In the genomic region with DNA sequence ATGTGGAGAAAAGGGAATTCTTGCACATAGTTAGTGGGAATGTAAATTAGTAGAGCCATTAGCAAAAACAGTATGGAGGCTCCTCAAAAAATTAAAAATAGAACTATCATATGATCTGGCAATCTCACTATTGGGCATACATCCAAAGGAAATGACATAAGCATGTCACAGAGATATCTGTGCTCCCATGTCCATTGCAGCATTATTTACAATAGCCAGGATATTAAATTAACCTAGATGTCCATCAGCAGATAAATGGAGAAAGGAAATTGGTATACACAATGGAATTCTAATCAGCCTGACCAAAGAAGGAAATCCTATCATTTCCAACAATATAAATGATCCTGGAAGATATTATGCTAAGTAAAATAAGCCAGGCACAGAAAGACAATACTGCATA, we compare ENCODE assay signal across 38 cellular contexts. TPM values are rescaled to one million over a fixed set of nuclear protein-coding genes. Genes with fewer than 3 reads are reported as not detected.
DNase-seq lines count a peak whose midpoint lies in the region; ATAC-seq and TF ChIP-seq lines count a peak whose summit lies in the region.
"Had no signal": no experiment of that assay in that cellular context is flagged by ENCODE, and none has a peak within 500 bp of the region (broad histone marks: within the 10 kb centered on the region; RNA-seq: fewer than 3 reads in every experiment).

No MANE protein-coding gene starts in this region.

- H3K27me3 Mint-ChIP-seq in CD14-positive monocyte (ENCODE audit: low read depth in 3 of 3), result no peaks in the 10 kb centered on the region
- H3K27me3 Mint-ChIP-seq: effector memory CD8-positive, alpha-beta T cell; stimulated activated memory B cell treated with anti-CD40 and anti-IgM and Interleukin-4, amounts not matched to agents 10 μg/mL and 1 μg/mL and 100 μg/mL, for 72 hours had no signal

- peak overlapping the region; percentile 5 to 92 (median 76) for H3K27ac Mint-ChIP-seq in CD14-positive monocyte
- H3K27ac Mint-ChIP-seq: activated T-cell treated with anti-CD3 and anti-CD28 coated beads, Interleukin-2, amount 50 U/mL, for 72 hours; HFFc6; natural killer cell; stimulated activated memory B cell treated with anti-CD40 and anti-IgM and Interleukin-4, amounts not matched to agents 10 μg/mL and 1 μg/mL and 100 μg/mL, for 72 hours had no signal

- H3K4me2 ChIP-seq in PC-9, result peak overlapping the region; percentile 63

- H3K27me3 ChIP-seq in PC-9 (ENCODE audit: insufficient read depth, low read depth), result no peaks in the 10 kb centered on the region
- H3K27me3 ChIP-seq: ascending aorta, cardiac muscle cell, colonic mucosa, foreskin keratinocyte had no signal

- CTCF ChIA-PET in PC-9 (lab: Charles Lee), result interaction anchor here (0.6 kb wide), 1 partner anchor 102 kb away, joined by 8 read pairs; no protein-coding TSS in a partner anchor

- H3K4me1 ChIP-seq in PC-9 (replicated peaks; ENCODE audit: insufficient read depth), result peaks cover 35% of the 10 kb centered on the region
- H3K4me1 ChIP-seq: ascending aorta, colonic mucosa, foreskin keratinocyte, SJSA1 had no signal

- peaks cover 21 to 44% of the 10 kb centered on the region in 2 donors for H3K36me3 Mint-ChIP-seq in CD14-positive monocyte
- H3K36me3 Mint-ChIP-seq: natural killer cell; stimulated activated memory B cell treated with anti-CD40 and anti-IgM and Interleukin-4, amounts not matched to agents 10 μg/mL and 1 μg/mL and 100 μg/mL, for 72 hours had no signal

- H3K79me2 ChIP-seq in PC-9 (ENCODE audit: low read depth), result peaks cover 11% of the 10 kb centered on the region

- H3F3A ChIP-seq in PC-9 (ENCODE audit: insufficient read depth, low read depth), result peaks cover 17% of the 10 kb centered on the region; the same call in 1 of the 2 replicates

- peaks cover 0 to 3% (median 0%) of the 10 kb centered on the region in 7 donors for H3K9me3 Mint-ChIP-seq in CD14-positive monocyte
- H3K9me3 Mint-ChIP-seq: natural killer cell had no signal

- H3K9me2 ChIP-seq in PC-9 (ENCODE audit: insufficient read depth), result no peaks in the 10 kb centered on the region

- H4K20me1 ChIP-seq in PC-9 (ENCODE audit: insufficient read depth), result no peaks in the 10 kb centered on the region

- TF ChIP-seq CTCF in CD14-positive monocyte (IDR thresholded peaks at IDR 0.05) (no peak), PC-9 (conservative IDR thresholded peaks at IDR 0.05) (no peak)

- peak overlapping the region; percentile 42; the same call in 1 of the 2 replicates for H3K4me3 ChIP-seq in PC-9
- H3K4me3 ChIP-seq: ascending aorta, cardiac muscle cell, colonic mucosa, SJSA1 had no signal

- H3K27ac ChIP-seq in PC-9, result peak overlapping the region; percentile 1; the same call in 1 of the 2 replicates
- H3K27ac ChIP-seq: ascending aorta, cardiac muscle cell, colonic mucosa, foreskin keratinocyte, RWPE1, SJSA1 had no signal

- H3K4me1 Mint-ChIP-seq in CD14-positive monocyte, result peaks cover 79% of the 10 kb centered on the region

- no peak for ATAC-seq in HG02588 (IDR thresholded peaks at IDR 0.05; ENCODE audit: unreplicated experiment)
- ATAC-seq: activated CD4-positive, CD25-positive, alpha-beta regulatory T cell treated with anti-CD3 and anti-CD28 coated beads, Interleukin-2, amount 50 U/mL, for 24 hours; activated T-cell treated with anti-CD3 and anti-CD28 coated beads, Interleukin-2, amount 50 U/mL, for 72 hours; effector memory CD8-positive, alpha-beta T cell; foreskin keratinocyte; natural killer cell; stimulated activated memory B cell treated with anti-CD40 and anti-IgM and Interleukin-4, amounts not matched to agents 10 μg/mL and 1 μg/mL and 100 μg/mL, for 72 hours had no signal

- peak overlapping the region; percentile 45 to 96 for H3K4me3 Mint-ChIP-seq in CD14-positive monocyte
- H3K4me3 Mint-ChIP-seq: activated T-cell treated with anti-CD3 and anti-CD28 coated beads, Interleukin-2, amount 50 U/mL, for 72 hours; effector memory CD8-positive, alpha-beta T cell; HFFc6; natural killer cell; stimulated activated memory B cell treated with anti-CD40 and anti-IgM and Interleukin-4, amounts not matched to agents 10 μg/mL and 1 μg/mL and 100 μg/mL, for 72 hours had no signal

- peaks cover 14% of the 10 kb centered on the region for H3K9me3 ChIP-seq in PC-9 (ENCODE audit: insufficient read depth, low read depth)
- H3K9me3 ChIP-seq: colonic mucosa, SJSA1 had no signal

- H2AFZ ChIP-seq in PC-9, result no peak overlapping the region

- intact Hi-C loops in CD14-positive monocyte (cut with micrococcal nuclease) (no loop called here), PC-9 (cut with micrococcal nuclease; ENCODE audit: unreplicated experiment) (no loop called here)

- peaks cover 13% of the 10 kb centered on the region; the same call in 1 of the 2 replicates for H3K36me3 ChIP-seq in PC-9 (ENCODE audit: low read depth)
- H3K36me3 ChIP-seq: ascending aorta, cardiac muscle cell, colonic mucosa, SJSA1 had no signal

- no TSS peak for BruUV-seq in PC-9 (replicated peaks; lab: Mats Ljungman, UMichigan)

- DNase-seq in CD14-positive monocyte (ENCODE audit: low spot score) (no peak), PC-9 (no peak), dermis blood vessel endothelial cell (peak; percentile 96), medulla oblongata (ENCODE audit: extremely low spot score) (peak; percentile 0), HuH-7 (ENCODE audit: low spot score) (no peak), cortex of kidney (lab: John Stamatoyannopoulos, UW) (no peak), HCEC 1CT (no peak)
- DNase-seq: activated CD4-positive, alpha-beta T cell treated with anti-CD3 and anti-CD28 coated beads, Interleukin-2, amount 50 U/mL, for 4 hours; activated T-cell treated with anti-CD3 and anti-CD28 coated beads, Interleukin-2, amount 50 U/mL, for 72 hours; colonic mucosa; DMS153; effector memory CD8-positive, alpha-beta T cell; erythroblast; foreskin keratinocyte; GOT3; HFFc6; kidney; MM.1S; natural killer cell; NCI-H1417 treated with DMSO at 0.1 percent for 48 hours; NCI-H2081 treated with DMSO at 0.1 percent for 48 hours; NCI-H226; NCI-H526 treated with DMSO at 0.1 percent for 48 hours; NK-92 treated with Interleukin-12 subunit alpha and Interleukin-12 subunit beta, amount 100 ng/mL, for 24 hours; occipital lobe; T-helper 1 cell had no signal

- POLR2A ChIA-PET in PC-9 (lab: Charles Lee; ENCODE audit: unreplicated experiment), result no interaction called here

RNA-seq across cellular contexts. Expression of a gene that starts 2.8 kb away (rescaled TPM):
- 100 to 1,000 TPM; 137 to 437 TPM for polyA plus RNA-seq in CD14-positive monocyte
- total RNA-seq in PC-9 (2021), result 4.1 and 7.6 TPM in 2 replicates
- total RNA-seq in dermis blood vessel endothelial cell, result 0.17 and 4.0 TPM in 2 replicates
- total RNA-seq: cardiac muscle cell, HFFc6, SJSA1 had no signal
- polyA plus RNA-seq: cardiac muscle cell had no signal

RNA-seq across cellular contexts. Expression of a gene that starts 40.5 kb away (rescaled TPM):
- under 1 TPM; 0.51 to 0.52 TPM for polyA plus RNA-seq in CD14-positive monocyte
- total RNA-seq in PC-9 (2021) (2.1 TPM in 2 replicates), dermis blood vessel endothelial cell (not detected in 2 replicates)
- total RNA-seq: ascending aorta, cardiac muscle cell, foreskin keratinocyte, G401, HFFc6, occipital lobe, SJSA1, subcutaneous adipose tissue had no signal
- polyA plus RNA-seq: BJ, cardiac muscle cell, foreskin keratinocyte had no signal

RNA-seq across cellular contexts. Expression of a gene that starts 59.5 kb away (rescaled TPM):
- 10 to 100 TPM; 12.0 to 13.0 TPM for polyA plus RNA-seq in CD14-positive monocyte
- total RNA-seq in PC-9 (2021), result 0.37 and 0.53 TPM in 2 replicates
- total RNA-seq in dermis blood vessel endothelial cell, result not detected in 2 replicates
- total RNA-seq: activated T-cell treated with anti-CD3 and anti-CD28 coated beads, Interleukin-2, amount 50 U/mL, for 72 hours; ascending aorta; cardiac muscle cell; colonic mucosa; foreskin keratinocyte; G401; HFFc6; lower leg skin; natural killer cell; occipital lobe; SJSA1; skeletal muscle tissue had no signal
- polyA plus RNA-seq: BJ, cardiac muscle cell, foreskin keratinocyte had no signal

Comparison
In these comparisons a context has a peak if more than half of its experiments do, and no peak if none do; other contexts are left out.
1. DNase-seq: peak in dermis blood vessel endothelial cell (single experiment) and medulla oblongata (single experiment); none in CD14-positive monocyte (single experiment), PC-9 (0 of 2), HuH-7 (single experiment), cortex of kidney (single experiment) and HCEC 1CT (single experiment).